In the genomic region with DNA sequence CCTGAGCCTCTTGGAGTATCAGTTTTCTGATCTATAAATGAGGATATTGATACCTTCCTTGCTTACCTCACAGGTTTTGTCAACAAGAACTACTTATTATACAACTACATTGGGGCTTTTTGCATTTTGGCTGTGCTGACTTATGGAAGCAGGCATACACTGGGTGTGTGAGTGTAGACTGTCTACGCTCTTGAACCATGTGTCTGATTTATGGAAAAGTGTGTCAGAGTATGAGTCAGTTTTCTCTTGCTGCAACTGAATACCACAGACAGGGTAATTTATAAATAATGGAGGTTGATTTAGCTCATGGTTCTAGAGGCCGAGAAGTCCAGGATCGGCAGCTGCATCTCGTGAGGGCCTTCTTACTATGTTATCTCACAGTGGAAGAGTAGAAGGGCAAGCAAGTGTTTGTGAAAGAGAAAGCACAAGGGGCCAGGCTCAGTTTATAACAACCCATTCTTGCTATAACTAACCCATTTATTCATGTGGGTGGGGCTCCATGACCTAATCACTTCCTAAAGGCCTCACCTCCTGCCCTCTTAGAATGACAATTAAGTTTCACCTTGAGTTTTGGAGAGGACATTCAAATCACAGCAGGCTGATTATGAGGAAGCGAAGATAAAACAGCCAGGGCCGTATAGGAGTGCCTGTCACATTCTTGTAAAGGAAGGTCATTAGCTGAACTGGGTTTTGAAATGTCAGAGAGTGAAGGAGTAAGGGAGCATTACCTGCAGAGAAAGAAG, we compare ENCODE assay signal across 11 cellular contexts. TPM values are rescaled to one million over a fixed set of nuclear protein-coding genes. Genes with fewer than 3 reads are reported as not detected.
DNase-seq lines count a peak whose midpoint lies in the region; ATAC-seq and TF ChIP-seq lines count a peak whose summit lies in the region.
"Had no signal": no experiment of that assay in that cellular context is flagged by ENCODE, and none has a peak within 500 bp of the region (broad histone marks: within the 10 kb centered on the region; RNA-seq: fewer than 3 reads in every experiment).

No MANE protein-coding gene starts in this region.

- CTCF ChIA-PET in WTC11 (lab: Charles Lee) = interaction anchor here (1.2 to 2.4 kb wide), 3 partner anchors 11 to 376 kb away, joined by 5 to 9 read pairs (median 5); no protein-coding TSS in a partner anchor

- peaks cover 55% of the 10 kb centered on the region for H3K4me1 Mint-ChIP-seq in WTC11
- H3K4me1 Mint-ChIP-seq in naive thymus-derived CD8-positive, alpha-beta T cell = peaks cover 0 to 18% (median 0%) of the 10 kb centered on the region in 4 donors

- no peak overlapping the region for H3K4me3 Mint-ChIP-seq in WTC11
- H3K4me3 Mint-ChIP-seq in naive thymus-derived CD8-positive, alpha-beta T cell = peak overlapping the region in 1 of 10 donors; percentile 3

- ATAC-seq in HG02938 (IDR thresholded peaks at IDR 0.05; ENCODE audit: unreplicated experiment) = peak; percentile 57
- peak; percentile 68 for ATAC-seq in WTC11
- ATAC-seq in naive thymus-derived CD8-positive, alpha-beta T cell = no peak
- no peak for ATAC-seq in foreskin keratinocyte

- no peaks in the 10 kb centered on the region for H3K4me1 ChIP-seq in foreskin keratinocyte

- peak overlapping the region; percentile 3 for H3K4me3 ChIP-seq in GM12875 (ENCODE audit: low read depth, low read length)

- H3K36me3 Mint-ChIP-seq in WTC11 = peaks cover 10% of the 10 kb centered on the region
- no peaks in the 10 kb centered on the region for H3K36me3 Mint-ChIP-seq in naive thymus-derived CD8-positive, alpha-beta T cell

- peak overlapping the region; percentile 55; the same call in 1 of the 2 replicates for H3K27ac Mint-ChIP-seq in WTC11
- no peak overlapping the region for H3K27ac Mint-ChIP-seq in naive thymus-derived CD8-positive, alpha-beta T cell

- DNase-seq in GM19240 (ENCODE audit: insufficient read length, low spot score) (peak; percentile 45), WTC11 (ENCODE audit: low spot score) (no peak), KBM-7 (no peak), HUDEP-2 (lab: John Stamatoyannopoulos, UW; ENCODE audit: unreplicated experiment in 76 of 76) (no peak), foreskin keratinocyte (no peak)
- DNase-seq in naive thymus-derived CD8-positive, alpha-beta T cell = no peak
- DNase-seq: T-helper 9 cell had no signal

- in situ Hi-C loops in KBM-7 (cut with MboI; ENCODE audit: low pct_unique_long_range_greater_than_20kb, low sequenced_read_pairs) = no loop called here

- POLR2A ChIA-PET in WTC11 (lab: Charles Lee) = no interaction called here
- POLR2A ChIA-PET in naive thymus-derived CD8-positive, alpha-beta T cell (lab: Charles Lee) = no interaction called here

- H3K27ac ChIP-seq in foreskin keratinocyte = no peak overlapping the region

- H3K9me3 Mint-ChIP-seq in WTC11 = peaks cover 9% of the 10 kb centered on the region
- H3K9me3 Mint-ChIP-seq in naive thymus-derived CD8-positive, alpha-beta T cell = no peaks in the 10 kb centered on the region

- H3K27me3 Mint-ChIP-seq in WTC11 (ENCODE audit: low read depth) = peaks cover 31% of the 10 kb centered on the region
- peaks cover 0 to 6% (median 0%) of the 10 kb centered on the region in 5 donors for H3K27me3 Mint-ChIP-seq in naive thymus-derived CD8-positive, alpha-beta T cell

- peaks cover 9% of the 10 kb centered on the region for H3K27me3 ChIP-seq in foreskin keratinocyte

- no peak for TF ChIP-seq CTCF in GM12875 (IDR thresholded peaks at IDR 0.05; ENCODE audit: borderline replicate concordance, insufficient read depth, low read depth, low read length)
- TF ChIP-seq CTCF in WTC11 (IDR thresholded peaks at IDR 0.05) = no peak
- TF ChIP-seq CTCF in foreskin keratinocyte (conservative IDR thresholded peaks at IDR 0.05) = no peak

TF ChIP-seq in WTC11, 78 proteins besides CTCF, POLR2A, EP300 and RAD21:
- TF ChIP-seq GRHL2 (CRISPR knock-in tag; IDR thresholded peaks at IDR 0.05; ENCODE audit: insufficient replicate concordance, severe bottlenecking) (no peak), STAT6 (CRISPR knock-in tag; conservative IDR thresholded peaks at IDR 0.05; ENCODE audit: low read depth) (no peak), RELA (CRISPR knock-in tag; IDR thresholded peaks at IDR 0.05; ENCODE audit: borderline replicate concordance) (no peak), ERG (CRISPR knock-in tag; IDR thresholded peaks at IDR 0.05) (no peak), ZNF512 (CRISPR knock-in tag; IDR thresholded peaks at IDR 0.05; ENCODE audit: borderline replicate concordance) (no peak), TEAD1 (CRISPR knock-in tag; IDR thresholded peaks at IDR 0.05) (peak; percentile 58; the same call in 1 of the 2 replicates), ESRRA (CRISPR knock-in tag; IDR thresholded peaks at IDR 0.05; ENCODE audit: borderline replicate concordance) (peak; percentile 91; the same call in 1 of the 2 replicates), NFATC4 (CRISPR knock-in tag; IDR thresholded peaks at IDR 0.05) (no peak), ZNF671 (CRISPR knock-in tag; IDR thresholded peaks at IDR 0.05) (no peak)

RNA-seq across cellular contexts. Expression of gene GPR31, which starts 6.8 kb away (rescaled TPM):
- total RNA-seq in WTC11 (2021) = not detected in 3 replicates
- total RNA-seq in naive thymus-derived CD8-positive, alpha-beta T cell = not detected
- not detected for polyA plus RNA-seq in naive thymus-derived CD8-positive, alpha-beta T cell
- not detected in 2 replicates for total RNA-seq in foreskin keratinocyte
- polyA plus RNA-seq in foreskin keratinocyte = not detected in 2 replicates
- total RNA-seq: bronchial epithelial cell, urinary bladder had no signal
- polyA plus RNA-seq: urinary bladder had no signal

RNA-seq across cellular contexts. Expression of gene CCR6, which starts 28.1 kb away (rescaled TPM):
- total RNA-seq in WTC11 (2021) = not detected in 3 replicates
- 1 to 10 TPM in 1 of 2 experiments, under 1 TPM in 1; 0.10 to 1.1 TPM for total RNA-seq in naive thymus-derived CD8-positive, alpha-beta T cell
- under 1 TPM; 0.26 to 0.51 (median 0.27) TPM for polyA plus RNA-seq in naive thymus-derived CD8-positive, alpha-beta T cell
- not detected in 2 replicates for total RNA-seq in foreskin keratinocyte
- polyA plus RNA-seq in foreskin keratinocyte = not detected in 2 replicates
- total RNA-seq: bronchial epithelial cell, urinary bladder had no signal

Comparison
In these comparisons a context has a peak if more than half of its experiments do, and no peak if none do; other contexts are left out.
1. ATAC-seq: peak in HG02938 (single experiment) and WTC11 (single experiment); none in naive thymus-derived CD8-positive, alpha-beta T cell (0 of 2) and foreskin keratinocyte (single experiment).